19 cellular contexts compared by ENCODE assay signal in the genomic region with DNA sequence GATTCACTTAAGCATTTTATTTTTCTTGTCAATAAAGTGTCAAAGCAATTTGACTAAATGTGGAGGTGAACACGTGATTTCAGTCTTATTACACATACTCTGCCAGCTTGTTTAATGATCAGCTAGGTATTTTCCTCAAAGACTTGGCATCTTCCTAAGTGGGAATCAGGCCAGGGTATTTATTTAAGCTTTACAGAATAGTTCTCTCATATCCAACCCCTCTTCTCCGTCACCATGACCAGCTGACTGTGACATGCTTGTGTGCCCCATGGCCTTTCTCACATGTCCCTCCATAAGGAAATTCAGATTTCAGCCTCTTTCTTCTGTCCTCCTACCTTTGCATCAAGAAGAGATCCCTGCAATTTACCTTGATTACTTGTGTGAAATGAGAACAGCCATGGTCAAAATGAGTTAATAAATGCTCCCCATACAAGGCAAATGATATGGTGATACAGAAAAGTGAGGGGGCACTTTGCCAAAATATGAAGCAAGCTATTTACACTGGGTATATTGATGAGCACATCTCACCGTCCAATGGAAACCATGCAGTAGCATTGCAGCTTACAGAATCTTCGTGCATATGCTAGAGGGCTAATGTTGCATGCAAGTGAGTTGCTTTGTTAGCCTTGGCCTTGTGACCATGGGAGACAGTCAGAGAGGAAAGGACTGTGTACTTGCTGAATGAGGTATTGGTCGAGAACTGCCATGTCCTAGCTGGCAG.
"Had no signal": no experiment of that assay in that cellular context is flagged by ENCODE, and none has a peak within 500 bp of the region (broad histone marks: within the 10 kb centered on the region; RNA-seq: fewer than 3 reads in every experiment).

No MANE protein-coding gene starts in this region.

- H3K27me3 ChIP-seq: adrenal gland, ascending aorta, gastroesophageal sphincter, heart right ventricle, upper lobe of left lung had no signal

- H3K36me3 ChIP-seq: adrenal gland, ascending aorta, gastroesophageal sphincter, heart right ventricle, upper lobe of left lung had no signal

- H3K4me3 Mint-ChIP-seq: activated naive CD8-positive, alpha-beta T cell; activated T-cell treated with anti-CD3 and anti-CD28 coated beads, Interleukin-2, amount 50 U/mL, for 24 hours; activated T-helper 17 cell treated with anti-CD3 and anti-CD28 coated beads, Interleukin-2, amount 50 U/mL, for 72 hours; memory B cell; naive B cell; WTC11 had no signal

- H3K9me3 Mint-ChIP-seq: activated T-cell treated with anti-CD3 and anti-CD28 coated beads, Interleukin-2, amount 50 U/mL, for 24 hours; activated T-helper 17 cell treated with anti-CD3 and anti-CD28 coated beads, Interleukin-2, amount 50 U/mL, for 72 hours; naive B cell had no signal

- H3K27ac ChIP-seq: adrenal gland, ascending aorta, gastroesophageal sphincter, heart right ventricle, upper lobe of left lung had no signal

- H3K4me1 ChIP-seq: adrenal gland, ascending aorta, gastroesophageal sphincter, heart right ventricle, upper lobe of left lung had no signal

- H3K27ac Mint-ChIP-seq: activated naive CD8-positive, alpha-beta T cell; activated T-cell treated with anti-CD3 and anti-CD28 coated beads, Interleukin-2, amount 50 U/mL, for 24 hours; activated T-helper 17 cell treated with anti-CD3 and anti-CD28 coated beads, Interleukin-2, amount 50 U/mL, for 72 hours; memory B cell; naive B cell; WTC11 had no signal

- H3K4me1 Mint-ChIP-seq: activated T-helper 17 cell treated with anti-CD3 and anti-CD28 coated beads, Interleukin-2, amount 50 U/mL, for 72 hours; memory B cell; naive B cell had no signal

- H3K36me3 Mint-ChIP-seq: activated naive CD8-positive, alpha-beta T cell; memory B cell; naive B cell had no signal

- H3K9me3 ChIP-seq: adrenal gland had no signal

- DNase-seq: activated naive CD4-positive, alpha-beta T cell; activated T-cell treated with anti-CD3 and anti-CD28 coated beads, Interleukin-2, amount 50 U/mL, for 24 hours; adrenal gland; central memory CD4-positive, alpha-beta T cell; heart right ventricle; naive B cell; nucleus accumbens; posterior cingulate gyrus; retina; stimulated activated CD4-positive, alpha-beta T cell treated with anti-CD3 and anti-CD28 coated beads, Interleukin-4, amount 100 ng/mL, for 24 hours; stimulated activated naive CD8-positive, alpha-beta T cell treated with anti-CD3 and anti-CD28 coated beads, Interleukin-15, Interleukin-2, amounts not matched to agents 100 U/mL and 50 U/mL, for 24 hours; T-helper 9 cell; upper lobe of left lung had no signal

- ATAC-seq: activated T-helper 17 cell treated with anti-CD3 and anti-CD28 coated beads, Interleukin-2, amount 50 U/mL, for 72 hours; gastroesophageal sphincter; heart right ventricle; stimulated activated naive CD8-positive, alpha-beta T cell treated with anti-CD3 and anti-CD28 coated beads, Interleukin-15, Interleukin-2, amounts not matched to agents 100 U/mL and 50 U/mL, for 24 hours; WTC11 had no signal

- H3K27me3 Mint-ChIP-seq: activated naive CD8-positive, alpha-beta T cell; activated T-helper 17 cell treated with anti-CD3 and anti-CD28 coated beads, Interleukin-2, amount 50 U/mL, for 72 hours had no signal

- H3K4me3 ChIP-seq: adrenal gland, ascending aorta, gastroesophageal sphincter, heart right ventricle, upper lobe of left lung had no signal
